ENCODE assay signal across 24 cellular contexts in genomic region chr5:82162568-82162967, GRCh38.
"Had no signal": no experiment of that assay in that cellular context is flagged by ENCODE, and none has a peak within 500 bp of the region (broad histone marks: within the 10 kb centered on the region; RNA-seq: fewer than 3 reads in every experiment).

No MANE protein-coding gene starts in this region.

- H3K27ac ChIP-seq: coronary artery, neutrophil, parathyroid adenoma, thoracic aorta, transverse colon, vagina had no signal

- DNase-seq: dermis blood vessel endothelial cell; effector memory CD8-positive, alpha-beta T cell; erythroblast; esophagus squamous epithelium; foreskin melanocyte; head of caudate nucleus; mesenchymal stem cell; naive thymus-derived CD8-positive, alpha-beta T cell; right lobe of liver; small intestine; stimulated activated CD4-positive, alpha-beta T cell treated with anti-CD3 and anti-CD28 coated beads, Interleukin-15, amount 100 ng/mL, for 24 hours; stimulated activated CD4-positive, alpha-beta T cell treated with anti-CD3 and anti-CD28 coated beads, Interleukin-2, amount 100 ng/mL, for 48 hours; stimulated activated naive B cell treated with anti-CD40 and anti-IgM and Interleukin-4, amounts not matched to agents 10 μg/mL and 1 μg/mL and 100 μg/mL, for 72 hours; transverse colon had no signal

- ATAC-seq: effector memory CD8-positive, alpha-beta T cell; left lobe of liver; naive thymus-derived CD8-positive, alpha-beta T cell; right lobe of liver; stimulated activated naive B cell treated with anti-CD40 and anti-IgM and Interleukin-4, amounts not matched to agents 10 μg/mL and 1 μg/mL and 100 μg/mL, for 72 hours had no signal

- FAIRE-seq: keratinocyte had no signal

- H3K79me2 ChIP-seq: parathyroid adenoma had no signal

- H3K27me3 ChIP-seq: esophagus squamous epithelium, neutrophil, right lobe of liver, transverse colon, vagina had no signal

- H3K36me3 Mint-ChIP-seq: naive thymus-derived CD8-positive, alpha-beta T cell; stimulated activated naive B cell treated with anti-CD40 and anti-IgM and Interleukin-4, amounts not matched to agents 10 μg/mL and 1 μg/mL and 100 μg/mL, for 72 hours had no signal

- H3K36me3 ChIP-seq: esophagus squamous epithelium, neutrophil, right lobe of liver, thoracic aorta, transverse colon, vagina had no signal

- H3K9me3 Mint-ChIP-seq: effector memory CD8-positive, alpha-beta T cell; naive thymus-derived CD8-positive, alpha-beta T cell; neural crest cell; stimulated activated naive B cell treated with anti-CD40 and anti-IgM and Interleukin-4, amounts not matched to agents 10 μg/mL and 1 μg/mL and 100 μg/mL, for 72 hours; stimulated activated naive CD8-positive, alpha-beta T cell treated with anti-CD3 and anti-CD28 coated beads, Interleukin-15, Interleukin-2, amounts not matched to agents 100 ng/mL and 50 ng/mL, for 24 hours had no signal

- H3K9me3 ChIP-seq: esophagus squamous epithelium, neutrophil, right lobe of liver, thoracic aorta, transverse colon, vagina had no signal

- H3K4me3 ChIP-seq: coronary artery, esophagus squamous epithelium, right lobe of liver, thoracic aorta, transverse colon, vagina had no signal

- H3K9ac ChIP-seq: parathyroid adenoma had no signal

- H3K4me3 Mint-ChIP-seq: effector memory CD8-positive, alpha-beta T cell; naive thymus-derived CD8-positive, alpha-beta T cell; neural crest cell; stimulated activated naive B cell treated with anti-CD40 and anti-IgM and Interleukin-4, amounts not matched to agents 10 μg/mL and 1 μg/mL and 100 μg/mL, for 72 hours; stimulated activated naive CD8-positive, alpha-beta T cell treated with anti-CD3 and anti-CD28 coated beads, Interleukin-15, Interleukin-2, amounts not matched to agents 100 ng/mL and 50 ng/mL, for 24 hours had no signal

- H2AFZ ChIP-seq: parathyroid adenoma had no signal

- H3K27ac Mint-ChIP-seq: progenitor cell of endocrine pancreas; stimulated activated naive B cell treated with anti-CD40 and anti-IgM and Interleukin-4, amounts not matched to agents 10 μg/mL and 1 μg/mL and 100 μg/mL, for 72 hours; stimulated activated naive CD8-positive, alpha-beta T cell treated with anti-CD3 and anti-CD28 coated beads, Interleukin-15, Interleukin-2, amounts not matched to agents 100 ng/mL and 50 ng/mL, for 24 hours had no signal

- H3K27me3 Mint-ChIP-seq: effector memory CD8-positive, alpha-beta T cell; naive thymus-derived CD8-positive, alpha-beta T cell; progenitor cell of endocrine pancreas; stimulated activated naive B cell treated with anti-CD40 and anti-IgM and Interleukin-4, amounts not matched to agents 10 μg/mL and 1 μg/mL and 100 μg/mL, for 72 hours; stimulated activated naive CD8-positive, alpha-beta T cell treated with anti-CD3 and anti-CD28 coated beads, Interleukin-15, Interleukin-2, amounts not matched to agents 100 ng/mL and 50 ng/mL, for 24 hours had no signal
